In genomic region chr5:29853711-29854110, GRCh38 we compare ENCODE assay signal across 23 cellular contexts.
"Had no signal": no experiment of that assay in that cellular context is flagged by ENCODE, and none has a peak within 500 bp of the region (broad histone marks: within the 10 kb centered on the region; RNA-seq: fewer than 3 reads in every experiment).

No MANE protein-coding gene starts in this region.

- H3K27ac ChIP-seq: breast epithelium, dorsolateral prefrontal cortex, pancreas, psoas muscle, right atrium auricular region, spleen, tibial artery had no signal

- H3K27me3 Mint-ChIP-seq: activated CD4-positive, alpha-beta memory T cell treated with anti-CD3 and anti-CD28 coated beads for 36 hours; activated naive CD8-positive, alpha-beta T cell treated with anti-CD3 and anti-CD28 coated beads for 36 hours; central memory CD8-positive, alpha-beta T cell; effector memory CD8-positive, alpha-beta T cell; memory B cell had no signal

- DNase-seq: activated CD4-positive, alpha-beta memory T cell treated with anti-CD3 and anti-CD28 coated beads for 36 hours; activated CD4-positive, alpha-beta T cell treated with anti-CD3 and anti-CD28 coated beads for 4 hours; activated naive CD4-positive, alpha-beta T cell treated with Interleukin-2 at 50 U/mL for 16 hours; activated naive CD8-positive, alpha-beta T cell treated with anti-CD3 and anti-CD28 coated beads for 36 hours; activated T-cell treated with anti-CD3 and anti-CD28 coated beads, Interleukin-2, amount 50 U/mL, for 48 hours; dorsolateral prefrontal cortex; effector memory CD8-positive, alpha-beta T cell; hypothalamus; mucosa of descending colon; nephron progenitor cell; pancreas; psoas muscle; spleen; stimulated activated CD4-positive, alpha-beta T cell treated with anti-CD3 and anti-CD28 coated beads, Interleukin-4, amount 100 ng/mL, for 1 hour; stimulated activated naive CD4-positive, alpha-beta T cell treated with Interleukin-2 at 50 U/mL for 16 hours; T-helper 9 cell; tibial artery had no signal

- H3K27ac Mint-ChIP-seq: activated CD4-positive, alpha-beta memory T cell treated with anti-CD3 and anti-CD28 coated beads for 36 hours; activated naive CD8-positive, alpha-beta T cell treated with anti-CD3 and anti-CD28 coated beads for 36 hours; effector memory CD8-positive, alpha-beta T cell; memory B cell; nephron progenitor cell; WTC11 had no signal

- H3K4me3 Mint-ChIP-seq: activated CD4-positive, alpha-beta memory T cell treated with anti-CD3 and anti-CD28 coated beads for 36 hours; activated naive CD8-positive, alpha-beta T cell treated with anti-CD3 and anti-CD28 coated beads for 36 hours; central memory CD8-positive, alpha-beta T cell; effector memory CD8-positive, alpha-beta T cell; memory B cell; nephron progenitor cell; WTC11 had no signal

- H3K4me1 Mint-ChIP-seq: activated naive CD8-positive, alpha-beta T cell treated with anti-CD3 and anti-CD28 coated beads for 36 hours; central memory CD8-positive, alpha-beta T cell; memory B cell; nephron progenitor cell had no signal

- ATAC-seq: effector memory CD8-positive, alpha-beta T cell; esophagus mucosa; mucosa of descending colon; pancreas; psoas muscle; WTC11 had no signal

- H3K9me3 Mint-ChIP-seq: nephron progenitor cell had no signal
